ENCODE assay signal across 8 cellular contexts in genomic region chr12:2752676-2753371, GRCh38. TPM values are rescaled to one million over a fixed set of nuclear protein-coding genes. Genes with fewer than 3 reads are reported as not detected.
DNase-seq lines count a peak whose midpoint lies in the region; ATAC-seq and TF ChIP-seq lines count a peak whose summit lies in the region.

No MANE protein-coding gene starts in this region.

- no peaks in the 10 kb centered on the region for H3K4me1 Mint-ChIP-seq in activated naive CD8-positive, alpha-beta T cell treated with anti-CD3 and anti-CD28 coated beads, Interleukin-2, amount 50 U/mL, for 24 hours

- H3K9me3 Mint-ChIP-seq in activated naive CD8-positive, alpha-beta T cell treated with anti-CD3 and anti-CD28 coated beads, Interleukin-2, amount 50 U/mL, for 24 hours = no peaks in the 10 kb centered on the region

- H3K4me3 ChIP-seq in AG09309 (ENCODE audit: control insufficient read depth, low read depth, low read length) = no peak overlapping the region

- H3K27ac Mint-ChIP-seq in activated naive CD8-positive, alpha-beta T cell treated with anti-CD3 and anti-CD28 coated beads, Interleukin-2, amount 50 U/mL, for 24 hours = no peak overlapping the region

- intact Hi-C loops in left cardiac atrium (cut with DNase I) = no loop called here

- ATAC-seq in HG03354 (IDR thresholded peaks at IDR 0.05; ENCODE audit: poor library complexity, severe bottlenecking, unreplicated experiment) = peak; percentile 58
- ATAC-seq in activated naive CD8-positive, alpha-beta T cell treated with anti-CD3 and anti-CD28 coated beads, Interleukin-2, amount 50 U/mL, for 24 hours = peak; percentile 91
- ATAC-seq in left cardiac atrium = peak; percentile 99
- no peak for ATAC-seq in HG03460 (IDR thresholded peaks at IDR 0.05; ENCODE audit: unreplicated experiment)

- no peak overlapping the region for H3K4me3 Mint-ChIP-seq in activated naive CD8-positive, alpha-beta T cell treated with anti-CD3 and anti-CD28 coated beads, Interleukin-2, amount 50 U/mL, for 24 hours

- H3K27me3 Mint-ChIP-seq in activated naive CD8-positive, alpha-beta T cell treated with anti-CD3 and anti-CD28 coated beads, Interleukin-2, amount 50 U/mL, for 24 hours = peaks cover 39% of the 10 kb centered on the region

- DNase-seq in AG09309 (ENCODE audit: low read depth) (peak; percentile 5), T-helper 2 cell (peak; percentile 49 to 71 (median 58)), left cardiac atrium (peak; percentile 79), renal cortical epithelial cell (ENCODE audit: low read depth) (peak; percentile 8), SHP77 (lab: John Stamatoyannopoulos, UW) (no peak)
- DNase-seq in activated naive CD8-positive, alpha-beta T cell treated with anti-CD3 and anti-CD28 coated beads, Interleukin-2, amount 50 U/mL, for 24 hours = peak; percentile 85

- no peak for TF ChIP-seq CTCF in AG09309 (IDR thresholded peaks at IDR 0.05; ENCODE audit: control insufficient read depth, insufficient read depth, low read depth, low read length, missing control alignments)

- H3K36me3 Mint-ChIP-seq in activated naive CD8-positive, alpha-beta T cell treated with anti-CD3 and anti-CD28 coated beads, Interleukin-2, amount 50 U/mL, for 24 hours (ENCODE audit: low read depth) = no peaks in the 10 kb centered on the region

RNA-seq across cellular contexts. Expression of gene FKBP4, which starts 41.9 kb away (rescaled TPM):
- total RNA-seq in left cardiac atrium (10 to 100 TPM; 38.5 to 61.4 TPM), renal cortical epithelial cell (54.2 and 87.5 TPM in 2 replicates)

RNA-seq across cellular contexts. Expression of gene ITFG2, which starts 59.6 kb away (rescaled TPM):
- total RNA-seq in left cardiac atrium = 10 to 100 TPM; 16.4 TPM
- 7.8 and 21.2 TPM in 2 replicates for total RNA-seq in renal cortical epithelial cell

Comparison
In these comparisons a context has a peak if more than half of its experiments do, and no peak if none do; other contexts are left out.
1. DNase-seq: peak in AG09309 (single experiment), T-helper 2 cell (5 of 5), activated naive CD8-positive, alpha-beta T cell treated with anti-CD3 and anti-CD28 coated beads, Interleukin-2, amount 50 U/mL, for 24 hours (single experiment), left cardiac atrium (single experiment) and renal cortical epithelial cell (single experiment); none in SHP77 (0 of 2).